Comparison of ENCODE assay signal across 1 cellular context in the genomic region with DNA sequence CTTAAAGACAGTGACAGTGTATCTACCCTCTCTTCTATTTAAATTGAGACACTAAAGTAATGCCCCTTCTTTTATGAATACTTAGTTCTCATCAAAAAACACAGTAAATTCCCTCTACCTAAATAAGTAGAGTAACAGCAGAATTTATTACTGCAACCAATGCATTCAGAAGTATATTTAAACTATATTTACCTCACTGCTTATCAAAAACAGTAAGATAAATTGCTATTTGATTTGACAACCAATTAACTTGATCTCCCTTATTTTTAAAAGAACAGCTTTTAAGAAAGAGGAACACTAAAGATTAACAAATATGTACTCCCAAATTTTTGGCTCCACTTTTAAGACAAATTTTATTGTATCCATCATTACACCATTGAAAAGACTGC.
TF ChIP-seq lines count a peak whose summit lies in the region.

No MANE protein-coding gene starts in this region.

TF ChIP-seq in K562, 482 proteins besides CTCF, POLR2A, EP300 and RAD21:
- TF ChIP-seq CREB5 (CRISPR knock-in tag; IDR thresholded peaks at IDR 0.05) = no peak
- TF ChIP-seq ZNF408 (CRISPR knock-in tag; IDR thresholded peaks at IDR 0.05; ENCODE audit: low read depth) = no peak
- TF ChIP-seq NEUROD1 (IDR thresholded peaks at IDR 0.05; ENCODE audit: borderline replicate concordance, low read depth, low read length, partially characterized antibody) = no peak
- no peak for TF ChIP-seq BMI1 (IDR thresholded peaks at IDR 0.05; ENCODE audit: low read length)
- no peak for TF ChIP-seq HNRNPK (IDR thresholded peaks at IDR 0.05; ENCODE audit: low read depth, low read length, poor library complexity, severe bottlenecking)
- TF ChIP-seq HNRNPUL1 (IDR thresholded peaks at IDR 0.05; ENCODE audit: low read length) = no peak
- no peak for TF ChIP-seq COPS2 (conservative IDR thresholded peaks at IDR 0.05)
- no peak for TF ChIP-seq FOXJ2 (tag; IDR thresholded peaks at IDR 0.05)
- TF ChIP-seq ZBED1 (IDR thresholded peaks at IDR 0.05) = no peak
- TF ChIP-seq, protein P1, sequence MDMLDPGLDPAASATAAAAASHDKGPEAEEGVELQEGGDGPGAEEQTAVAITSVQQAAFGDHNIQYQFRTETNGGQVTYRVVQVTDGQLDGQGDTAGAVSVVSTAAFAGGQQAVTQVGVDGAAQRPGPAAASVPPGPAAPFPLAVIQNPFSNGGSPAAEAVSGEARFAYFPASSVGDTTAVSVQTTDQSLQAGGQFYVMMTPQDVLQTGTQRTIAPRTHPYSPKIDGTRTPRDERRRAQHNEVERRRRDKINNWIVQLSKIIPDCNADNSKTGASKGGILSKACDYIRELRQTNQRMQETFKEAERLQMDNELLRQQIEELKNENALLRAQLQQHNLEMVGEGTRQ (CRISPR knock-in tag; IDR thresholded peaks at IDR 0.05) = no peak
